37 cellular contexts compared by ENCODE assay signal in genomic region chr9:37097294-37097693, GRCh38.
"Had no signal": no experiment of that assay in that cellular context is flagged by ENCODE, and none has a peak within 500 bp of the region (broad histone marks: within the 10 kb centered on the region; RNA-seq: fewer than 3 reads in every experiment).

No MANE protein-coding gene starts in this region.

- ATAC-seq: activated CD8-positive, alpha-beta T cell treated with anti-CD3 and anti-CD28 coated beads for 36 hours; activated naive CD4-positive, alpha-beta T cell treated with anti-CD3 and anti-CD28 coated beads, Interleukin-2, amount 50 U/mL, for 72 hours; activated T-cell treated with anti-CD3 and anti-CD28 coated beads, Interleukin-2, amount 50 U/mL, for 4 hours; activated T-cell treated with anti-CD3 and anti-CD28 coated beads, Interleukin-2, amount 50 U/mL, for 72 hours; activated T-helper 17 cell treated with anti-CD3 and anti-CD28 coated beads, Interleukin-2, amount 50 U/mL, for 72 hours; body of pancreas had no signal

- H3K4me1 ChIP-seq: adrenal gland, body of pancreas, breast epithelium had no signal

- FAIRE-seq: astrocyte, TTC549 had no signal

- H3K36me3 ChIP-seq: adrenal gland, brain microvascular endothelial cell, breast epithelium had no signal

- H3K27me3 Mint-ChIP-seq: activated B cell treated with CpG ODN at 0.5 μM for 24 hours; activated CD4-positive, alpha-beta memory T cell treated with anti-CD3 and anti-CD28 coated beads for 36 hours; activated CD8-positive, alpha-beta T cell treated with anti-CD3 and anti-CD28 coated beads for 36 hours; activated naive CD8-positive, alpha-beta T cell treated with anti-CD3 and anti-CD28 coated beads for 36 hours; activated T-helper 17 cell treated with anti-CD3 and anti-CD28 coated beads, Interleukin-2, amount 50 U/mL, for 72 hours had no signal

- H3K4me1 Mint-ChIP-seq: activated CD4-positive, alpha-beta T cell treated with anti-CD3 and anti-CD28 coated beads, Interleukin-2, amount 10 ng/mL, durations not matched to agents 24 days and 14 days; activated naive CD8-positive, alpha-beta T cell treated with anti-CD3 and anti-CD28 coated beads for 36 hours; activated T-helper 17 cell treated with anti-CD3 and anti-CD28 coated beads, Interleukin-2, amount 50 U/mL, for 72 hours had no signal

- H3K27ac Mint-ChIP-seq: activated B cell treated with CpG ODN at 0.5 μM for 24 hours; activated CD4-positive, alpha-beta memory T cell treated with anti-CD3 and anti-CD28 coated beads for 36 hours; activated CD4-positive, alpha-beta T cell treated with anti-CD3 and anti-CD28 coated beads, Interleukin-2, amount 10 ng/mL, durations not matched to agents 24 days and 14 days; activated CD8-positive, alpha-beta T cell treated with anti-CD3 and anti-CD28 coated beads for 36 hours; activated naive CD4-positive, alpha-beta T cell treated with anti-CD3 and anti-CD28 coated beads for 36 hours; activated naive CD4-positive, alpha-beta T cell treated with anti-CD3 and anti-CD28 coated beads, Interleukin-2, amount 50 U/mL, for 72 hours; activated naive CD8-positive, alpha-beta T cell treated with anti-CD3 and anti-CD28 coated beads for 36 hours; activated T-cell treated with anti-CD3 and anti-CD28 coated beads, Interleukin-2, amount 50 U/mL, for 72 hours; activated T-helper 1 cell treated with anti-CD3 and anti-CD28 coated beads, Interleukin-12 subunit alpha, Interleukin-12 subunit beta, Interleukin-2, Interleukin-4 antibody, amounts not matched to agents 30 ng/mL and 10 ng/mL and 1 ng/mL, durations not matched to agents 14 hours and 24 hours and 36 hours; activated T-helper 17 cell treated with anti-CD3 and anti-CD28 coated beads, Interleukin-2, amount 50 U/mL, for 72 hours; T-helper 1 cell treated with Interleukin-12 subunit alpha and Interleukin-12 subunit beta and Interleukin-4 antibody, amounts not matched to agents 30 μg/mL and 1 μg/mL, for 36 hours; T-helper 2 cell treated with Interferon-gamma antibody and Interleukin-4, amounts not matched to agents 5 μg/mL and 100 μg/mL, for 36 hours had no signal

- H3K9me3 ChIP-seq: adrenal gland, body of pancreas, breast epithelium had no signal

- H3K36me3 Mint-ChIP-seq: activated CD4-positive, alpha-beta memory T cell treated with anti-CD3 and anti-CD28 coated beads for 36 hours; activated naive CD4-positive, alpha-beta T cell treated with anti-CD3 and anti-CD28 coated beads, Interleukin-2, amount 50 U/mL, for 72 hours; activated naive CD8-positive, alpha-beta T cell treated with anti-CD3 and anti-CD28 coated beads for 36 hours had no signal

- H3K27me3 ChIP-seq: adrenal gland, body of pancreas, brain microvascular endothelial cell, breast epithelium had no signal

- H3K9me3 Mint-ChIP-seq: activated B cell treated with CpG ODN at 0.5 μM for 24 hours; activated CD4-positive, alpha-beta memory T cell treated with anti-CD3 and anti-CD28 coated beads for 36 hours; activated CD4-positive, alpha-beta T cell treated with anti-CD3 and anti-CD28 coated beads, Interleukin-2, amount 10 ng/mL, durations not matched to agents 24 days and 14 days; activated CD8-positive, alpha-beta T cell treated with anti-CD3 and anti-CD28 coated beads for 36 hours; activated naive CD4-positive, alpha-beta T cell treated with anti-CD3 and anti-CD28 coated beads for 36 hours; activated naive CD4-positive, alpha-beta T cell treated with anti-CD3 and anti-CD28 coated beads, Interleukin-2, amount 50 U/mL, for 72 hours; activated naive CD8-positive, alpha-beta T cell treated with anti-CD3 and anti-CD28 coated beads for 36 hours; activated T-cell treated with anti-CD3 and anti-CD28 coated beads, Interleukin-2, amount 50 U/mL, for 4 hours; activated T-cell treated with anti-CD3 and anti-CD28 coated beads, Interleukin-2, amount 50 U/mL, for 72 hours; activated T-helper 1 cell treated with anti-CD3 and anti-CD28 coated beads, Interleukin-12 subunit alpha, Interleukin-12 subunit beta, Interleukin-2, Interleukin-4 antibody, amounts not matched to agents 30 ng/mL and 10 ng/mL and 1 ng/mL, durations not matched to agents 14 hours and 24 hours and 36 hours; activated T-helper 17 cell treated with anti-CD3 and anti-CD28 coated beads, Interleukin-2, amount 50 U/mL, for 72 hours; T-helper 1 cell treated with Interleukin-12 subunit alpha and Interleukin-12 subunit beta and Interleukin-4 antibody, amounts not matched to agents 30 μg/mL and 1 μg/mL, for 36 hours; T-helper 2 cell treated with Interferon-gamma antibody and Interleukin-4, amounts not matched to agents 5 μg/mL and 100 μg/mL, for 36 hours had no signal

- H3K4me3 Mint-ChIP-seq: activated B cell treated with CpG ODN at 0.5 μM for 24 hours; activated CD4-positive, alpha-beta memory T cell treated with anti-CD3 and anti-CD28 coated beads for 36 hours; activated CD4-positive, alpha-beta T cell treated with anti-CD3 and anti-CD28 coated beads, Interleukin-2, amount 10 ng/mL, durations not matched to agents 24 days and 14 days; activated CD8-positive, alpha-beta T cell treated with anti-CD3 and anti-CD28 coated beads for 36 hours; activated naive CD4-positive, alpha-beta T cell treated with anti-CD3 and anti-CD28 coated beads for 36 hours; activated naive CD8-positive, alpha-beta T cell treated with anti-CD3 and anti-CD28 coated beads for 36 hours; activated T-cell treated with anti-CD3 and anti-CD28 coated beads, Interleukin-2, amount 50 U/mL, for 4 hours; activated T-cell treated with anti-CD3 and anti-CD28 coated beads, Interleukin-2, amount 50 U/mL, for 72 hours; activated T-helper 1 cell treated with anti-CD3 and anti-CD28 coated beads, Interleukin-12 subunit alpha, Interleukin-12 subunit beta, Interleukin-2, Interleukin-4 antibody, amounts not matched to agents 30 ng/mL and 10 ng/mL and 1 ng/mL, durations not matched to agents 14 hours and 24 hours and 36 hours; activated T-helper 17 cell treated with anti-CD3 and anti-CD28 coated beads, Interleukin-2, amount 50 U/mL, for 72 hours; T-helper 1 cell treated with Interleukin-12 subunit alpha and Interleukin-12 subunit beta and Interleukin-4 antibody, amounts not matched to agents 30 μg/mL and 1 μg/mL, for 36 hours; T-helper 2 cell treated with Interferon-gamma antibody and Interleukin-4, amounts not matched to agents 5 μg/mL and 100 μg/mL, for 36 hours had no signal

- H3K27ac ChIP-seq: adrenal gland, body of pancreas, brain microvascular endothelial cell, breast epithelium, VCaP had no signal

- H3K4me3 ChIP-seq: adrenal gland, body of pancreas, breast epithelium had no signal

- DNase-seq: activated B cell treated with CpG ODN at 0.5 μM for 24 hours; activated CD4-positive, alpha-beta memory T cell treated with anti-CD3 and anti-CD28 coated beads for 36 hours; activated CD4-positive, alpha-beta T cell treated with anti-CD3 and anti-CD28 coated beads for 4 hours; activated CD4-positive, alpha-beta T cell treated with anti-CD3 and anti-CD28 coated beads, Interleukin-2, amount 10 ng/mL, durations not matched to agents 24 days and 14 days; activated CD4-positive, alpha-beta T cell treated with anti-CD3 and anti-CD28 coated beads, Interleukin-2, amount 50 U/mL, for 1 hour; activated CD4-positive, alpha-beta T cell treated with anti-CD3 and anti-CD28 coated beads, Interleukin-2, amount 50 U/mL, for 4 hours; activated CD4-positive, CD25-positive, alpha-beta regulatory T cell treated with anti-CD3 and anti-CD28 coated beads, Interleukin-2, amount 50 U/mL, for 72 hours; activated CD8-positive, alpha-beta memory T cell treated with anti-CD3 and anti-CD28 coated beads, Interleukin-2, amount 50 U/mL, for 4 hours; activated CD8-positive, alpha-beta T cell treated with anti-CD3 and anti-CD28 coated beads for 36 hours; activated effector memory CD4-positive, alpha-beta T cell treated with anti-CD3 and anti-CD28 coated beads, Interleukin-2, amount 50 U/mL, for 16 hours; activated gamma-delta T cell treated with Interleukin-2 at 50 U/mL for 16 hours; activated naive CD4-positive, alpha-beta T cell; activated naive CD4-positive, alpha-beta T cell treated with anti-CD3 and anti-CD28 coated beads for 36 hours; activated naive CD4-positive, alpha-beta T cell treated with anti-CD3 and anti-CD28 coated beads, Interleukin-2, amount 50 U/mL, for 16 hours; activated naive CD8-positive, alpha-beta T cell treated with anti-CD3 and anti-CD28 coated beads for 36 hours; activated T-cell treated with anti-CD3 and anti-CD28 coated beads for 4 hours; activated T-cell treated with anti-CD3 and anti-CD28 coated beads, Interleukin-2, amount 50 U/mL, for 1 hour; activated T-cell treated with anti-CD3 and anti-CD28 coated beads, Interleukin-2, amount 50 U/mL, for 4 hours; activated T-cell treated with anti-CD3 and anti-CD28 coated beads, Interleukin-2, amount 50 U/mL, for 72 hours; adrenal gland; amniotic stem cell; aorta; body of pancreas; brain microvascular endothelial cell; central memory CD4-positive, alpha-beta T cell; T-helper 1 cell; T-helper 2 cell; T-helper 9 cell had no signal
